12 cellular contexts compared by ENCODE assay signal in the genomic region with DNA sequence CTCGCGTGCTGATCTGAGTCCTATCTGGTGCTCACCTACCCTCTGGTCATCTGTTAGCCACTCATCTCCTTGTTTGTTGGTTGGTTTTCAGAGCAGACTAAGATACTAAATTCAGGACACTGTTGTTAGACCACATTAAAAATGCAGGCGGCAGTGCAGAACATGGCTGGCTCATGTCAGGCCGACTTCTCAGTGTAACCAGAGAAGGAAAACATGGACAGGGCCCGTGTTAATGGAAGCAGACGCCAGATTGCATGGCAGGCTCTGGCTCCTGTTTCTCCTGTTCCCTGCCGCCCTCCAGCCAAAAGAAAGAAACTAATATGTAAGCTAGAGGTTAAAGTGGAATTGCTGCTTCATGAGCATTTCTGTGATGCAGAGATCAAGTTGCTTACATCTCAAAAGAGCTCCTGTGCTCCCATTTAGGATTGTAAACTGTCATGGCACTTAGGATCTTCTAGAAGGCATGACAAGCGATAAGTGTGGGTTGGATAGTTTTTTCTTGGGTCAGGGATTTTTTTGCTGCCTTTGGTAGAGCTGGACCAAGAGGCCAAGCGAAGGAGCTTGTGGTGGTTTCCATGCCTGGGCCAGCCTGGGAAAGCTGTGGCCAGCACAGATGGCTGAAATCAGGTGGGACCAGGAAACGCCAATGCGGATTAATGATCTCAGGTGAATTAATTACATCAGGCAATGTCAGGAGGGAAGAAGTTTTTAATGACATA. TPM values are rescaled to one million over a fixed set of nuclear protein-coding genes. Genes with fewer than 3 reads are reported as not detected.
DNase-seq lines count a peak whose midpoint lies in the region; ATAC-seq, FAIRE-seq and TF ChIP-seq lines count a peak whose summit lies in the region.
"Had no signal": no experiment of that assay in that cellular context is flagged by ENCODE, and none has a peak within 500 bp of the region (broad histone marks: within the 10 kb centered on the region; RNA-seq: fewer than 3 reads in every experiment).

No MANE protein-coding gene starts in this region.

- peak; percentile 85 for DNase-seq in NCI-H1694 treated with DMSO at 0.1 percent for 48 hours (lab: John Stamatoyannopoulos, UW)
- DNase-seq in K562 (ENCODE audit: extremely low read depth in 1 of 4, low spot score in 3 of 4) = no peak
- peak; percentile 33 for DNase-seq in hepatocyte (ENCODE audit: low spot score)
- DNase-seq in stimulated activated effector memory CD8-positive, alpha-beta T cell treated with anti-CD3 and anti-CD28 coated beads, Interleukin-12 subunit alpha, Interleukin-12 subunit beta, amount 100 ng/mL, for 72 hours (ENCODE audit: low spot score in 2 of 2) = no peak
- no peak for DNase-seq in adrenal gland
- no peak for DNase-seq in GDM1 (lab: John Stamatoyannopoulos, UW)
- DNase-seq in inferior parietal cortex (ENCODE audit: extremely low spot score) = no peak
- DNase-seq: NCI-H510A treated with DMSO at 0.1 percent for 48 hours, SIG-M5 had no signal

- in situ Hi-C loops in K562 (cut with MboI) = no loop called here

- ATAC-seq in K562 (no peak), HG02610 (IDR thresholded peaks at IDR 0.05; ENCODE audit: unreplicated experiment) (no peak)
- ATAC-seq in stimulated activated effector memory CD8-positive, alpha-beta T cell treated with anti-CD3 and anti-CD28 coated beads, Interleukin-12 subunit alpha, Interleukin-12 subunit beta, amount 100 ng/mL, for 72 hours = no peak

- H3K4me1 ChIP-seq in K562 (replicated peaks in 1 of 2; ENCODE audit: control insufficient read depth in 2 of 2, insufficient read depth in 2 of 2, low read length in 2 of 2) = peaks cover 5 to 8% of the 10 kb centered on the region in 2 experiments; a peak in 3 of 5 replicates
- H3K4me1 ChIP-seq in hepatocyte (ENCODE audit: insufficient read depth) = no peaks in the 10 kb centered on the region
- H3K4me1 ChIP-seq in adrenal gland (replicated peaks in 1 of 2) = no peaks in the 10 kb centered on the region

- no peaks in the 10 kb centered on the region for H3K9me1 ChIP-seq in K562 (ENCODE audit: control insufficient read depth, insufficient read depth, low read length)

- intact Hi-C loops in K562 (cut with micrococcal nuclease) (no loop called here), adrenal gland (cut with DNase I) (no loop called here)

- H3K9me3 Mint-ChIP-seq in stimulated activated effector memory CD8-positive, alpha-beta T cell treated with anti-CD3 and anti-CD28 coated beads, Interleukin-12 subunit alpha, Interleukin-12 subunit beta, amount 100 ng/mL, for 72 hours = no peaks in the 10 kb centered on the region

- CTCF ChIA-PET in K562 (lab: Yijun Ruan, JAX; ENCODE audit: low intra/inter-chr PET ratio) = no interaction called here

- no peaks in the 10 kb centered on the region for H3K9me2 ChIP-seq in hepatocyte (replicated peaks; ENCODE audit: insufficient read depth)

- H3K4me1 Mint-ChIP-seq in stimulated activated effector memory CD8-positive, alpha-beta T cell treated with anti-CD3 and anti-CD28 coated beads, Interleukin-12 subunit alpha, Interleukin-12 subunit beta, amount 100 ng/mL, for 72 hours = peaks cover 4% of the 10 kb centered on the region

- peak overlapping the region; percentile 58 for H3K27ac Mint-ChIP-seq in stimulated activated effector memory CD8-positive, alpha-beta T cell treated with anti-CD3 and anti-CD28 coated beads, Interleukin-12 subunit alpha, Interleukin-12 subunit beta, amount 100 ng/mL, for 72 hours

- H3K27me3 ChIP-seq in K562 (ENCODE audit: control insufficient read depth in 2 of 2, insufficient read depth in 2 of 2, low read length in 2 of 2) (no peaks in the 10 kb centered on the region), hepatocyte (no peaks in the 10 kb centered on the region), adrenal gland (no peaks in the 10 kb centered on the region)

- no peak for TF ChIP-seq POLR2A in K562 (conservative IDR thresholded peaks at IDR 0.05)
- TF ChIP-seq POLR2A in adrenal gland (IDR thresholded peaks at IDR 0.05) = no peak

- H4K20me1 ChIP-seq in K562 (replicated peaks; ENCODE audit: control insufficient read depth, insufficient read depth, low read length) = no peaks in the 10 kb centered on the region
- no peaks in the 10 kb centered on the region for H4K20me1 ChIP-seq in hepatocyte (ENCODE audit: insufficient read depth, poor library complexity, severe bottlenecking)

- H3K4me3 Mint-ChIP-seq in stimulated activated effector memory CD8-positive, alpha-beta T cell treated with anti-CD3 and anti-CD28 coated beads, Interleukin-12 subunit alpha, Interleukin-12 subunit beta, amount 100 ng/mL, for 72 hours = no peak overlapping the region

- no peak overlapping the region for H3K9ac ChIP-seq in K562 (ENCODE audit: insufficient read depth in 1 of 2, low read depth in 2 of 2, low read length in 2 of 2)

- H3K36me3 ChIP-seq in K562 (ENCODE audit: control insufficient read depth, insufficient read depth, low read length) = no peaks in the 10 kb centered on the region
- no peaks in the 10 kb centered on the region for H3K36me3 ChIP-seq in hepatocyte (replicated peaks; ENCODE audit: insufficient read depth, low read depth)
- H3K36me3 ChIP-seq in adrenal gland (replicated peaks in 1 of 2) = peaks cover 0 to 15% of the 10 kb centered on the region in 2 donors

- H2AFZ ChIP-seq in K562 (ENCODE audit: low read depth, low read length) (no peak overlapping the region; the same call in 1 of the 2 replicates), hepatocyte (no peak overlapping the region)

- no peak for FAIRE-seq in K562 (lab: Jason Lieb, UNC)
- FAIRE-seq: astrocyte, G401.6 had no signal

- peaks cover 30% of the 10 kb centered on the region for H3K36me3 Mint-ChIP-seq in stimulated activated effector memory CD8-positive, alpha-beta T cell treated with anti-CD3 and anti-CD28 coated beads, Interleukin-12 subunit alpha, Interleukin-12 subunit beta, amount 100 ng/mL, for 72 hours

- H3K4me2 ChIP-seq in K562 (ENCODE audit: insufficient read depth, low read length) (no peak overlapping the region), hepatocyte (no peak overlapping the region)

- TF ChIP-seq EP300 in K562 (IDR thresholded peaks at IDR 0.05; ENCODE audit: low read length) = no peak

- WGBS in K562 (ENCODE audit: insufficient coverage, low coverage, missing lambda C conversion rate) = 49% methylated on average over 11 of the region's 11 CpGs
- WGBS in hepatocyte (ENCODE audit: low lambda C conversion rate, missing lambda C conversion rate) = 69% methylated on average over 11 of the region's 11 CpGs
- 88 to 93% (median 91%) methylated on average over 10 to 11 of the region's 11 CpGs for WGBS in adrenal gland, 4 donors

- POLR2A ChIA-PET in K562 (lab: Yijun Ruan, JAX) = interaction anchor here (1.0 to 1.5 kb wide), 3 partner anchors 9 to 36 kb away, joined by 3 read pairs; no protein-coding TSS in a partner anchor

- TF ChIP-seq RAD21 in K562 (CRISPR knock-in tag; conservative IDR thresholded peaks at IDR 0.05 in 1 of 2, IDR thresholded peaks at IDR 0.05 in 1 of 2) = no peak

- no peak for TF ChIP-seq CTCF in K562 (IDR thresholded peaks at IDR 0.05 in 2 of 3, conservative IDR thresholded peaks at IDR 0.05 in 1 of 3; ENCODE audit: insufficient read depth in 2 of 3, low read depth in 1 of 3, low read length in 3 of 3)
- TF ChIP-seq CTCF in hepatocyte (IDR thresholded peaks at IDR 0.05; ENCODE audit: poor library complexity) = no peak
- no peak for TF ChIP-seq CTCF in adrenal gland (IDR thresholded peaks at IDR 0.05)

- H3K79me2 ChIP-seq in K562 (ENCODE audit: control insufficient read depth, insufficient read depth, low read length) (no peaks in the 10 kb centered on the region), hepatocyte (peaks cover 38% of the 10 kb centered on the region)

- H3K9me3 ChIP-seq in K562 (replicated peaks; ENCODE audit: control insufficient read depth, insufficient read depth, low read depth, low read length) = no peaks in the 10 kb centered on the region
- no peaks in the 10 kb centered on the region for H3K9me3 ChIP-seq in hepatocyte (ENCODE audit: low read depth)
- H3K9me3 ChIP-seq in adrenal gland (replicated peaks in 1 of 3) = no peaks in the 10 kb centered on the region

- H3K27ac ChIP-seq in K562 (ENCODE audit: extremely low read depth, low read depth, low read length) (no peak overlapping the region), hepatocyte (peak overlapping the region; percentile 51), adrenal gland (no peak overlapping the region)

- H3K4me3 ChIP-seq in K562 = no peak overlapping the region
- H3K4me3 ChIP-seq in hepatocyte = no peak overlapping the region
- H3K4me3 ChIP-seq in adrenal gland = no peak overlapping the region

- BruUV-seq in K562 (replicated peaks; lab: Mats Ljungman, UMichigan) = no TSS peak

TF ChIP-seq in K562, 482 proteins besides CTCF, POLR2A, EP300 and RAD21:
- no peak for TF ChIP-seq ZNF263 (CRISPR knock-in tag; IDR thresholded peaks at IDR 0.05; ENCODE audit: borderline replicate concordance)
- TF ChIP-seq GABPB1 (CRISPR knock-in tag; IDR thresholded peaks at IDR 0.05) = 0 out of 2 replicates have a peak, but pooled peaks have one; percentile 23
- peak; percentile 36; the same call in 1 of the 2 replicates for TF ChIP-seq ZNF12 (CRISPR knock-in tag; IDR thresholded peaks at IDR 0.05)
- TF ChIP-seq ZNF253 (CRISPR knock-in tag; conservative IDR thresholded peaks at IDR 0.05) = no peak
TF ChIP-seq in K562: peak in this region for 2.

RNA-seq across cellular contexts. Expression of a gene that starts 56.1 kb away (rescaled TPM):
- 5.5 and 7.2 TPM in 2 replicates for total RNA-seq in K562 (2011; cell fraction: chromatin; rRNA removed; ENCODE audit: low replicate concordance)
- 2.8 and 3.0 TPM in 2 replicates for total RNA-seq in K562 (2011; cell fraction: nucleolus; rRNA removed)
- 3.4 and 5.6 TPM in 2 replicates for total RNA-seq in K562 (2011; cell fraction: nucleoplasm; rRNA removed)
- total RNA-seq in K562 (2014; rRNA removed) (0.14 and 1.1 TPM in 2 replicates), K562 (2014; rRNA removed; fragmentation: Illumina TruSeq; extraction: Trizol) (0.47 and 0.57 TPM in 2 replicates), K562 (2015; rRNA removed; fragmentation: Illumina TruSeq; extraction: Trizol) (0.33 and 0.38 TPM in 2 replicates), K562 (2021) (0.54 and 0.71 TPM in 2 replicates), hepatocyte (17.5 and 26.0 TPM in 2 replicates), adrenal gland (10 to 100 TPM in 7 of 8 donors, 1 to 10 TPM in 1; 5.8 to 33.5 (median 28.4) TPM)
- polyA plus RNA-seq in K562 (2011; rRNA removed) (2.4 and 3.2 TPM in 2 replicates), K562 (2014; fragmentation: Illumina TruSeq; extraction: Trizol) (0.61 and 0.83 TPM in 2 replicates), K562 (2014; fragmentation: Nextera tagmentation; extraction: Ambion mirVana) (under 1 TPM; 0.11 to 0.13 TPM), K562 (2014; rRNA removed) (0.59 and 0.68 TPM in 2 replicates), hepatocyte (20.2 and 21.0 TPM in 2 replicates), adrenal gland (1 to 10 TPM; 6.0 to 7.9 (median 6.1) TPM)
- polyA plus RNA-seq in K562 (2011; cell fraction: cytosol; rRNA removed) = 1.1 and 1.7 TPM in 2 replicates
- polyA plus RNA-seq in K562 (2011; cell fraction: nucleus; rRNA removed) = 3.9 and 5.7 TPM in 2 replicates
- polyA plus RNA-seq in K562 (2012) = 0.40 and 0.53 TPM in 2 replicates
- polyA minus RNA-seq in K562 (2011; rRNA and poly(A)+ RNA removed) = 1.8 and 2.3 TPM in 2 replicates
- 0.67 and 2.2 TPM in 2 replicates for polyA minus RNA-seq in K562 (2011; cell fraction: cytosol; rRNA and poly(A)+ RNA removed)
- polyA minus RNA-seq in K562 (2011; cell fraction: nucleus; rRNA and poly(A)+ RNA removed) = 1.2 and 2.1 TPM in 2 replicates

Comparison
In these comparisons a context has a peak if more than half of its experiments do, and no peak if none do; other contexts are left out.
1. DNase-seq: peak in NCI-H1694 treated with DMSO at 0.1 percent for 48 hours (single experiment) and hepatocyte (single experiment); none in K562 (0 of 4), stimulated activated effector memory CD8-positive, alpha-beta T cell treated with anti-CD3 and anti-CD28 coated beads, Interleukin-12 subunit alpha, Interleukin-12 subunit beta, amount 100 ng/mL, for 72 hours (0 of 2), adrenal gland (0 of 7), GDM1 (single experiment) and inferior parietal cortex (single experiment).